In genomic region chr20:38242848-38243449, GRCh38 we compare ENCODE assay signal across 9 cellular contexts. TPM values are rescaled to one million over a fixed set of nuclear protein-coding genes. Genes with fewer than 3 reads are reported as not detected.
DNase-seq lines count a peak whose midpoint lies in the region; FAIRE-seq and TF ChIP-seq lines count a peak whose summit lies in the region.
"Had no signal": no experiment of that assay in that cellular context is flagged by ENCODE, and none has a peak within 500 bp of the region (broad histone marks: within the 10 kb centered on the region; RNA-seq: fewer than 3 reads in every experiment).

No MANE protein-coding gene starts in this region.

- no peak overlapping the region for H2AFZ ChIP-seq in GM23248

- no peak overlapping the region for H3K9ac ChIP-seq in GM23248

- peak; percentile 27 for FAIRE-seq in urothelium cell line (lab: Jason Lieb, UNC)

- H3K79me2 ChIP-seq in GM23248 (ENCODE audit: insufficient read depth): no peaks in the 10 kb centered on the region

- in situ Hi-C loops in GM23248 (cut with MboI): no loop called here

- H3K4me1 ChIP-seq in GM23248 (ENCODE audit: insufficient read depth): no peaks in the 10 kb centered on the region

- 58 to 60% methylated on average over 5 of the region's 5 CpGs for WGBS in GM23248 (ENCODE audit: low coverage in 1 of 2, low lambda C conversion rate in 2 of 2, missing lambda C conversion rate in 2 of 2), 2 experiments

- peaks cover 12% of the 10 kb centered on the region for H3K36me3 ChIP-seq in GM23248 (ENCODE audit: low read depth)

- TF ChIP-seq POLR2A in NB4 (IDR thresholded peaks at IDR 0.05; ENCODE audit: extremely low read depth, insufficient read length): no peak

- H3K27me3 ChIP-seq in GM23248 (replicated peaks; ENCODE audit: insufficient read depth): no peaks in the 10 kb centered on the region

- TF ChIP-seq CTCF in NB4 (IDR thresholded peaks at IDR 0.05; ENCODE audit: low read depth, low read length): peak; percentile 91

- peak in 2 of 3 donors; percentile 17 to 38 for DNase-seq in stimulated activated CD4-positive, alpha-beta T cell treated with anti-CD3 and anti-CD28 coated beads, Interleukin-12 subunit alpha, Interleukin-12 subunit beta, amount 100 ng/mL, for 48 hours (ENCODE audit: low read depth in 2 of 3, low spot score in 1 of 3)
- no peak for DNase-seq in stimulated activated CD4-positive, alpha-beta T cell treated with anti-CD3 and anti-CD28 coated beads, Interleukin-12 subunit alpha, Interleukin-12 subunit beta, amount 100 ng/mL, for 4 hours
- DNase-seq in NB4 (ENCODE audit: low read depth) (peak; percentile 72), dermis blood vessel endothelial cell (peak; percentile 34), urothelium cell line (ENCODE audit: low spot score) (peak; percentile 57), retina (no peak), ureter (ENCODE audit: low spot score) (no peak), GM23248 (no peak)
- DNase-seq: activated CD8-positive, alpha-beta memory T cell treated with anti-CD3 and anti-CD28 coated beads, Interleukin-2, amount 50 U/mL, for 4 hours had no signal

- H3K4me3 ChIP-seq in NB4 (ENCODE audit: low read depth, low read length): no peak overlapping the region
- H3K4me3 ChIP-seq in GM23248: no peak overlapping the region

- no peaks in the 10 kb centered on the region for H3F3A ChIP-seq in GM23248 (ENCODE audit: insufficient read depth)

- no peaks in the 10 kb centered on the region for H4K20me1 ChIP-seq in GM23248 (ENCODE audit: insufficient read depth)

- H3K4me2 ChIP-seq in GM23248 (ENCODE audit: unreplicated experiment): no peak overlapping the region

- no peak overlapping the region for H3K27ac ChIP-seq in GM23248

- no peaks in the 10 kb centered on the region for H3K9me2 ChIP-seq in GM23248 (ENCODE audit: insufficient read depth)

- H3K9me3 ChIP-seq in GM23248 (ENCODE audit: low read depth): peaks cover 7% of the 10 kb centered on the region

RNA-seq across cellular contexts. Expression of gene KIAA1755, which starts 17.6 kb away (rescaled TPM):
- 0.05 and 0.51 TPM in 2 replicates for total RNA-seq in dermis blood vessel endothelial cell
- 3.9 TPM for total RNA-seq in ureter
- total RNA-seq in GM23248 (2014; rRNA removed; shearing (Covaris generic)): 2.8 and 5.1 TPM in 2 replicates
- polyA plus RNA-seq in GM23248 (2016; fragmentation: Nextera tagmentation; extraction: Ambion mirVana): 3.6 and 4.0 TPM in 2 replicates

Comparison
In these comparisons a context has a peak if more than half of its experiments do, and no peak if none do; other contexts are left out.
1. DNase-seq: peak in stimulated activated CD4-positive, alpha-beta T cell treated with anti-CD3 and anti-CD28 coated beads, Interleukin-12 subunit alpha, Interleukin-12 subunit beta, amount 100 ng/mL, for 48 hours (2 of 3), NB4 (single experiment), dermis blood vessel endothelial cell (single experiment) and urothelium cell line (single experiment); none in stimulated activated CD4-positive, alpha-beta T cell treated with anti-CD3 and anti-CD28 coated beads, Interleukin-12 subunit alpha, Interleukin-12 subunit beta, amount 100 ng/mL, for 4 hours (single experiment), retina (single experiment), ureter (single experiment) and GM23248 (single experiment).